Comparison of ENCODE assay signal across 8 cellular contexts in the genomic region with DNA sequence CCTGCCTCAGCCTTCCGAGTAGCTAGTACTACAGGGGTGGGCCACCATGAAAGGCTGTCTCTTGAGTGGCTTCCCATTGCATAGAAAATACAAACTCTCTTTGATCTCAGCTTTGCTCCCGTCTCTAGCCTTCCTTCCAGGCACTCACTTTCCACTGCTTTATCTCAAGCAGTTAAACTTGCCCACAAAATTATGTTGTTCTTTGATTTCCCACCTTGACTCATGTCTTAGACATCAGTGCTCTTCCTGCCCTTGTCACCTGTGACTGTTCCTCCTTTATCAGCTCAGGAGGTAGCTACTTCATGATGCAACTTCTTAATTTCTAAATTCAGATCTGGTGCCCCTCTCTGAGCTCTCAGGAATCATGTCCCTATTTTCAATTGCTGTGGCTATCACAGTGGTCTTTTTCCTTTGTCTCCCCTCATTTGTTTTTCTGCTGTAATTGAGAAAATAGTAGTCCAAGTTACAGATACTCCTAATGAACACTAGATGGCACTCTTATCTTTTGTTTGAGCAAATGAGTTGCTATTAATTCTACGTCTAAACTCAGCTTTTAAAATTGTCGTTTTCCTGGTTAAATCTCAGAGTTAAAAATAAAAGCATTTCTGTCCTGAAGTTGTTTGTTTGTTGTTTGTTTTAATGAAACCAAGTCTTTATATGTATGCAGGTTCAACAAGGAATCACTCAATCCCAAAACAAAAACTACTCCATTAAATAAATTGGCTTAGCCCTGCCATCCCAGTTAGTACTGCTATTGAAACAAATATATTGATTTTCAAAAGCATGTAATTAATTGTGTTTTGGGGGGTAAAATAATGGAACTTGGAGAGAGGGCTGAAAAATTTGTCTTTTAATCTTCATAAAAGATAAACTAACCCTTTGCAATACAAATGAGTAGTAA. TPM values are rescaled to one million over a fixed set of nuclear protein-coding genes. Genes with fewer than 3 reads are reported as not detected.
A peak's percentile ranks its signal among the peaks of the same experiment; 100 is the strongest.
DNase-seq lines count a peak whose midpoint lies in the region; ATAC-seq, FAIRE-seq and TF ChIP-seq lines count a peak whose summit lies in the region.

No MANE protein-coding gene starts in this region.

- H3K4me3 ChIP-seq in AG04449 (ENCODE audit: low read depth, low read length) (no peak overlapping the region), thyroid gland (replicated peaks in 1 of 3) (no peak overlapping the region)

- no peaks in the 10 kb centered on the region for H3K9me3 Mint-ChIP-seq in WTC11

- intact Hi-C loops in thyroid gland (cut with DNase I): no loop called here

- H3K4me1 ChIP-seq in thyroid gland: no peaks in the 10 kb centered on the region

- peak; percentile 66 for FAIRE-seq in GM12891 (lab: Jason Lieb, UNC)

- no peaks in the 10 kb centered on the region for H3K27me3 ChIP-seq in thyroid gland

- H3K36me3 ChIP-seq in thyroid gland: no peaks in the 10 kb centered on the region

- TF ChIP-seq CTCF in AG04449 (IDR thresholded peaks at IDR 0.05; ENCODE audit: insufficient read depth, low read length, missing control alignments) (peak; percentile 27), WTC11 (IDR thresholded peaks at IDR 0.05) (peak; percentile 41), thyroid gland (IDR thresholded peaks at IDR 0.05) (peak; percentile 47 to 92 (median 64))

- H3K27ac ChIP-seq in thyroid gland: no peak overlapping the region

- H3K27me3 Mint-ChIP-seq in WTC11 (ENCODE audit: low read depth): peaks cover 4% of the 10 kb centered on the region

- DNase-seq in AG04449 (ENCODE audit: low read depth, low spot score) (no peak), GM12891 (ENCODE audit: insufficient read length, low spot score) (peak; percentile 9), NCI-H1417 (lab: John Stamatoyannopoulos, UW) (peak; percentile 29 to 83 (median 58)), WTC11 (ENCODE audit: low spot score) (no peak), inferior parietal cortex (ENCODE audit: extremely low spot score) (peak; percentile 69), thyroid gland (no peak)
- no peak for DNase-seq in stimulated activated CD4-positive, alpha-beta T cell treated with anti-CD3 and anti-CD28 coated beads, Interleukin-1b, Interleukin-23, amount 100 ng/mL, for 48 hours
- no peak for DNase-seq in activated naive CD4-positive, alpha-beta T cell treated with anti-CD3 and anti-CD28 coated beads, Interleukin-2, amount 50 U/mL, for 16 hours

- H3K4me1 Mint-ChIP-seq in WTC11: no peaks in the 10 kb centered on the region

- TF ChIP-seq POLR2A in GM12891 (IDR thresholded peaks at IDR 0.05; ENCODE audit: low read depth, low read length): no peak
- TF ChIP-seq POLR2A in thyroid gland (IDR thresholded peaks at IDR 0.05): no peak

- H3K27ac Mint-ChIP-seq in WTC11: no peak overlapping the region

- H3K9me3 ChIP-seq in thyroid gland: no peaks in the 10 kb centered on the region

- WGBS in thyroid gland, 2 donors: 8 to 9% methylated on average over 4 of the region's 4 CpGs

- H3K4me3 Mint-ChIP-seq in WTC11: no peak overlapping the region

- CTCF ChIA-PET in AG04449 (lab: Yijun Ruan, JAX): interaction anchor here (0.7 to 10.6 kb wide), 35 partner anchors 8 to 765 kb away, joined by 3 to 190 read pairs (median 5); a partner anchor contains a TSS
- CTCF ChIA-PET in WTC11 (lab: Charles Lee): interaction anchor here (0.6 to 4.1 kb wide), 19 partner anchors 9 to 405 kb away, joined by 3 to 30 read pairs (median 5); a partner anchor contains a TSS

- H3K36me3 Mint-ChIP-seq in WTC11: no peaks in the 10 kb centered on the region

- POLR2A ChIA-PET in AG04449 (lab: Yijun Ruan, JAX) (interaction anchor here (0.9 kb wide), 1 partner anchor 406 kb away, joined by 3 read pairs; no protein-coding TSS in a partner anchor), WTC11 (lab: Charles Lee) (no interaction called here)

- no peak; the same call in 1 of the 2 replicates for ATAC-seq in WTC11

TF ChIP-seq in GM12891, 5 proteins besides CTCF, POLR2A, EP300 and RAD21:
- no peak for TF ChIP-seq POLR2AphosphoS5 (IDR thresholded peaks at IDR 0.05; ENCODE audit: low read depth, low read length)
- TF ChIP-seq PAX5 (IDR thresholded peaks at IDR 0.05; ENCODE audit: insufficient read depth, low read length, severe bottlenecking): no peak
- TF ChIP-seq SPI1 (IDR thresholded peaks at IDR 0.05; ENCODE audit: low read depth, low read length): no peak
- no peak for TF ChIP-seq TAF1 (IDR thresholded peaks at IDR 0.05; ENCODE audit: low read depth, low read length)
- no peak for TF ChIP-seq POU2F2 (IDR thresholded peaks at IDR 0.05; ENCODE audit: low read depth, low read length)
TF ChIP-seq in GM12891: peak in this region for 0.

TF ChIP-seq in WTC11, 78 proteins besides CTCF, POLR2A, EP300 and RAD21:
- TF ChIP-seq ESRRA (CRISPR knock-in tag; IDR thresholded peaks at IDR 0.05; ENCODE audit: borderline replicate concordance): no peak
- TF ChIP-seq GRHL2 (CRISPR knock-in tag; IDR thresholded peaks at IDR 0.05; ENCODE audit: insufficient replicate concordance, severe bottlenecking): no peak
- no peak for TF ChIP-seq JAZF1 (CRISPR knock-in tag; IDR thresholded peaks at IDR 0.05)
- TF ChIP-seq OVOL2 (CRISPR knock-in tag; IDR thresholded peaks at IDR 0.05; ENCODE audit: borderline replicate concordance): no peak
- TF ChIP-seq NR1H2 (CRISPR knock-in tag; IDR thresholded peaks at IDR 0.05): no peak
- TF ChIP-seq FOXK1 (CRISPR knock-in tag; IDR thresholded peaks at IDR 0.05): no peak
- TF ChIP-seq, protein P1, sequence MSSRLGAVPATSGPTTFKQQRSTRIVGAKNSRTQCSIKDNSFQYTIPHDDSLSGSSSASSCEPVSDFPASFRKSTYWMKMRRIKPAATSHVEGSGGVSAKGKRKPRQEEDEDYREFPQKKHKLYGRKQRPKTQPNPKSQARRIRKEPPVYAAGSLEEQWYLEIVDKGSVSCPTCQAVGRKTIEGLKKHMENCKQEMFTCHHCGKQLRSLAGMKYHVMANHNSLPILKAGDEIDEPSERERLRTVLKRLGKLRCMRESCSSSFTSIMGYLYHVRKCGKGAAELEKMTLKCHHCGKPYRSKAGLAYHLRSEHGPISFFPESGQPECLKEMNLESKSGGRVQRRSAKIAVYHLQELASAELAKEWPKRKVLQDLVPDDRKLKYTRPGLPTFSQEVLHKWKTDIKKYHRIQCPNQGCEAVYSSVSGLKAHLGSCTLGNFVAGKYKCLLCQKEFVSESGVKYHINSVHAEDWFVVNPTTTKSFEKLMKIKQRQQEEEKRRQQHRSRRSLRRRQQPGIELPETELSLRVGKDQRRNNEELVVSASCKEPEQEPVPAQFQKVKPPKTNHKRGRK (CRISPR knock-in tag; IDR thresholded peaks at IDR 0.05; ENCODE audit: borderline replicate concordance): no peak
- TF ChIP-seq, protein P2, sequence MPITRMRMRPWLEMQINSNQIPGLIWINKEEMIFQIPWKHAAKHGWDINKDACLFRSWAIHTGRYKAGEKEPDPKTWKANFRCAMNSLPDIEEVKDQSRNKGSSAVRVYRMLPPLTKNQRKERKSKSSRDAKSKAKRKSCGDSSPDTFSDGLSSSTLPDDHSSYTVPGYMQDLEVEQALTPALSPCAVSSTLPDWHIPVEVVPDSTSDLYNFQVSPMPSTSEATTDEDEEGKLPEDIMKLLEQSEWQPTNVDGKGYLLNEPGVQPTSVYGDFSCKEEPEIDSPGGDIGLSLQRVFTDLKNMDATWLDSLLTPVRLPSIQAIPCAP (CRISPR knock-in tag; IDR thresholded peaks at IDR 0.05): no peak
- TF ChIP-seq CREB1 (CRISPR knock-in tag; IDR thresholded peaks at IDR 0.05): no peak
- no peak for TF ChIP-seq TEAD4 (CRISPR knock-in tag; IDR thresholded peaks at IDR 0.05)
- TF ChIP-seq, protein P3, sequence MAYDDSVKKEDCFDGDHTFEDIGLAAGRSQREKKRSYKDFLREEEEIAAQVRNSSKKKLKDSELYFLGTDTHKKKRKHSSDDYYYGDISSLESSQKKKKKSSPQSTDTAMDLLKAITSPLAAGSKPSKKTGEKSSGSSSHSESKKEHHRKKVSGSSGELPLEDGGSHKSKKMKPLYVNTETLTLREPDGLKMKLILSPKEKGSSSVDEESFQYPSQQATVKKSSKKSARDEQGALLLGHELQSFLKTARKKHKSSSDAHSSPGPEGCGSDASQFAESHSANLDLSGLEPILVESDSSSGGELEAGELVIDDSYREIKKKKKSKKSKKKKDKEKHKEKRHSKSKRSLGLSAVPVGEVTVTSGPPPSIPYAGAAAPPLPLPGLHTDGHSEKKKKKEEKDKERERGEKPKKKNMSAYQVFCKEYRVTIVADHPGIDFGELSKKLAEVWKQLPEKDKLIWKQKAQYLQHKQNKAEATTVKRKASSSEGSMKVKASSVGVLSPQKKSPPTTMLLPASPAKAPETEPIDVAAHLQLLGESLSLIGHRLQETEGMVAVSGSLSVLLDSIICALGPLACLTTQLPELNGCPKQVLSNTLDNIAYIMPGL (CRISPR knock-in tag; IDR thresholded peaks at IDR 0.05): no peak
- TF ChIP-seq RORB (CRISPR knock-in tag; IDR thresholded peaks at IDR 0.05): no peak
- no peak for TF ChIP-seq NR3C1 (CRISPR knock-in tag; conservative IDR thresholded peaks at IDR 0.05; ENCODE audit: low read depth)
- TF ChIP-seq GABPB1 (CRISPR knock-in tag; IDR thresholded peaks at IDR 0.05): no peak
- no peak for TF ChIP-seq ZNF263 (CRISPR knock-in tag; IDR thresholded peaks at IDR 0.05; ENCODE audit: low read depth)
- TF ChIP-seq, protein P4, sequence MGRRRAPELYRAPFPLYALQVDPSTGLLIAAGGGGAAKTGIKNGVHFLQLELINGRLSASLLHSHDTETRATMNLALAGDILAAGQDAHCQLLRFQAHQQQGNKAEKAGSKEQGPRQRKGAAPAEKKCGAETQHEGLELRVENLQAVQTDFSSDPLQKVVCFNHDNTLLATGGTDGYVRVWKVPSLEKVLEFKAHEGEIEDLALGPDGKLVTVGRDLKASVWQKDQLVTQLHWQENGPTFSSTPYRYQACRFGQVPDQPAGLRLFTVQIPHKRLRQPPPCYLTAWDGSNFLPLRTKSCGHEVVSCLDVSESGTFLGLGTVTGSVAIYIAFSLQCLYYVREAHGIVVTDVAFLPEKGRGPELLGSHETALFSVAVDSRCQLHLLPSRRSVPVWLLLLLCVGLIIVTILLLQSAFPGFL (CRISPR knock-in tag; IDR thresholded peaks at IDR 0.05; ENCODE audit: borderline replicate concordance): no peak
- TF ChIP-seq CREM (CRISPR knock-in tag; IDR thresholded peaks at IDR 0.05): no peak

RNA-seq across cellular contexts. Expression of a gene that starts 46.9 kb away (rescaled TPM):
- 0.31 TPM for polyA plus RNA-seq in GM12891 (2012; ENCODE audit: low read depth, missing spikeins)
- 0.02 to 0.26 TPM (median 0.11 TPM) in 3 replicates for total RNA-seq in WTC11 (2021)
- 10 to 100 TPM; 25.0 to 43.5 (median 31.8) TPM for total RNA-seq in thyroid gland

Comparison
In these comparisons a context has a peak if more than half of its experiments do, and no peak if none do; other contexts are left out.
1. DNase-seq: peak in GM12891 (single experiment), NCI-H1417 (3 of 3) and inferior parietal cortex (single experiment); none in AG04449 (single experiment), WTC11 (single experiment), thyroid gland (0 of 2), stimulated activated CD4-positive, alpha-beta T cell treated with anti-CD3 and anti-CD28 coated beads, Interleukin-1b, Interleukin-23, amount 100 ng/mL, for 48 hours (single experiment) and activated naive CD4-positive, alpha-beta T cell treated with anti-CD3 and anti-CD28 coated beads, Interleukin-2, amount 50 U/mL, for 16 hours (single experiment).
2. RNA of a gene that starts 46.9 kb away (total RNA-seq): 25.0 to 43.5 TPM in thyroid gland; 0.02 to 0.26 TPM in WTC11; every median in the first group is over 10 times any median in the second.
3. Peak in every context shown above with its lines, with median percentiles within 50 percentile points of each other: CTCF ChIP-seq.